In the genomic region with DNA sequence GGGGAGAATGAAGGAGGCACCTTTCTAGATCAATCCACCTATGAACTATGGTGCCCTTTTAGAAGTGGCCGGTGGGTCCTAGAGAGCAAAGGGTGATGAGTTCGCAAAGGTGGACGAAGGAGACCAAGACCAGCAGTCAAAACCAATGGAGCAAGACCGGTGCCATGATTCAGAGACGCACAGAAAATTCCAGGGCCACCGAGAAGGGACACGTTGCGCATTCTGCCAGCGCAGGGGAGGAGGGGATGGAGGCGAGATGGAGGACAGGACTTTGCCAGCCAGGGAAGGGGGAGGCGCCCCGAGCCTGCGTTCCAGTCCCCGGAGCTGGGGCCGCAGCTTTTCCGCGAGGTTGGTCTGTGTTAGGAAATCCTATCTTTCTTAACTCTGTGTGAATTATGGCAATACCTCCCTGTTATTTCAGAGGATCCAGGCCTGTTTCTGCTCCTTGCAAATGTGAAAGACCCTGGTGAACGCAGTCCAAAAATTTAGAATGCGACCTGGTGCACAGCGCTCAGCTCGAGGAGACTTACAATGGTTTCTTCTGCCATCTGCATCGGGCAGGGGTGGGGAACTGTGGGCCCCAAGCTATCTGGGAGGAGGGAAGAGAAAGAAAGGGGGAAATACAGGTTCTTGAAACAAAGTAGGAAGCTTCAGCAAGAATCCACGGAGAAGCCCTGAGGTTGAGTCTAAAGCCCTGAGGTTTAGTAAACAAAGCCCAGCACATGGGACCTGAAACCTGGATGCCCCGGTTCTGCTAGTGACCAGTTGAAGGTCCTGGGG, we compare ENCODE assay signal across 8 cellular contexts.
DNase-seq lines count a peak whose midpoint lies in the region; ATAC-seq lines count a peak whose summit lies in the region.

No MANE protein-coding gene starts in this region.

- no peaks in the 10 kb centered on the region for H3K9me3 ChIP-seq in muscle layer of duodenum (ENCODE audit: control insufficient read depth in 1 of 2, low read length in 2 of 2)

- no peaks in the 10 kb centered on the region for H3K36me3 Mint-ChIP-seq in stimulated activated naive CD8-positive, alpha-beta T cell treated with anti-CD3 and anti-CD28 coated beads, Interleukin-15, Interleukin-2, amounts not matched to agents 100 ng/mL and 50 ng/mL, for 24 hours (ENCODE audit: low read depth)
- no peaks in the 10 kb centered on the region for H3K36me3 Mint-ChIP-seq in dendritic cell treated with granulocyte-macrophage colony-stimulating factor and Interleukin-4, amounts not matched to agents 40 ng/mL and 50 ng/mL, for 4 days (ENCODE audit: low read depth)

- H3K27me3 Mint-ChIP-seq in stimulated activated naive CD8-positive, alpha-beta T cell treated with anti-CD3 and anti-CD28 coated beads, Interleukin-15, Interleukin-2, amounts not matched to agents 100 ng/mL and 50 ng/mL, for 24 hours: peaks cover 3% of the 10 kb centered on the region
- H3K27me3 Mint-ChIP-seq in dendritic cell treated with granulocyte-macrophage colony-stimulating factor and Interleukin-4, amounts not matched to agents 40 ng/mL and 50 ng/mL, for 4 days: no peaks in the 10 kb centered on the region

- H3K4me1 Mint-ChIP-seq in stimulated activated naive CD8-positive, alpha-beta T cell treated with anti-CD3 and anti-CD28 coated beads, Interleukin-15, Interleukin-2, amounts not matched to agents 100 ng/mL and 50 ng/mL, for 24 hours (ENCODE audit: low read depth): peaks cover 62% of the 10 kb centered on the region
- H3K4me1 Mint-ChIP-seq in dendritic cell treated with granulocyte-macrophage colony-stimulating factor and Interleukin-4, amounts not matched to agents 40 ng/mL and 50 ng/mL, for 4 days (ENCODE audit: low read depth): peaks cover 89% of the 10 kb centered on the region

- no peak for ATAC-seq in stimulated activated naive CD8-positive, alpha-beta T cell treated with anti-CD3 and anti-CD28 coated beads, Interleukin-15, Interleukin-2, amounts not matched to agents 100 U/mL and 50 U/mL, for 24 hours
- ATAC-seq in GM18498 (IDR thresholded peaks at IDR 0.05; ENCODE audit: unreplicated experiment) (no peak), HG03045 (IDR thresholded peaks at IDR 0.05; ENCODE audit: unreplicated experiment) (no peak)

- H3K27me3 ChIP-seq in muscle layer of duodenum (ENCODE audit: low read depth, low read length): no peaks in the 10 kb centered on the region

- peak overlapping the region; percentile 59 to 62 for H3K4me3 ChIP-seq in muscle layer of duodenum (ENCODE audit: low read depth in 1 of 2, low read length in 2 of 2)

- peak overlapping the region; percentile 19 for H3K27ac ChIP-seq in muscle layer of duodenum (ENCODE audit: low read length)

- no peaks in the 10 kb centered on the region for H3K9me3 Mint-ChIP-seq in stimulated activated naive CD8-positive, alpha-beta T cell treated with anti-CD3 and anti-CD28 coated beads, Interleukin-15, Interleukin-2, amounts not matched to agents 100 ng/mL and 50 ng/mL, for 24 hours
- H3K9me3 Mint-ChIP-seq in dendritic cell treated with granulocyte-macrophage colony-stimulating factor and Interleukin-4, amounts not matched to agents 40 ng/mL and 50 ng/mL, for 4 days: no peaks in the 10 kb centered on the region

- no peaks in the 10 kb centered on the region for H3K36me3 ChIP-seq in muscle layer of duodenum (ENCODE audit: control insufficient read depth in 1 of 2, insufficient read depth in 2 of 2, low read length in 2 of 2)

- peak overlapping the region; percentile 81 for H3K4me3 Mint-ChIP-seq in stimulated activated naive CD8-positive, alpha-beta T cell treated with anti-CD3 and anti-CD28 coated beads, Interleukin-15, Interleukin-2, amounts not matched to agents 100 ng/mL and 50 ng/mL, for 24 hours
- peak overlapping the region; percentile 54 for H3K4me3 Mint-ChIP-seq in dendritic cell treated with granulocyte-macrophage colony-stimulating factor and Interleukin-4, amounts not matched to agents 40 ng/mL and 50 ng/mL, for 4 days

- H3K4me1 ChIP-seq in muscle layer of duodenum (ENCODE audit: control insufficient read depth in 1 of 2, insufficient read depth in 2 of 2, low read length in 2 of 2): peaks cover 7 to 46% of the 10 kb centered on the region in 2 donors

- intact Hi-C loops in dendritic cell treated with granulocyte-macrophage colony-stimulating factor and Interleukin-4, amounts not matched to agents 40 ng/mL and 50 ng/mL, for 4 days (cut with micrococcal nuclease): loop anchor here (2.0 to 5.0 kb wide), 2 partner anchors 225 to 278 kb away; no protein-coding TSS in a partner anchor

- H3K27ac Mint-ChIP-seq in stimulated activated naive CD8-positive, alpha-beta T cell treated with anti-CD3 and anti-CD28 coated beads, Interleukin-15, Interleukin-2, amounts not matched to agents 100 ng/mL and 50 ng/mL, for 24 hours: peak overlapping the region; percentile 91
- H3K27ac Mint-ChIP-seq in dendritic cell treated with granulocyte-macrophage colony-stimulating factor and Interleukin-4, amounts not matched to agents 40 ng/mL and 50 ng/mL, for 4 days: peak overlapping the region; percentile 73

- no peak for DNase-seq in stimulated activated naive CD8-positive, alpha-beta T cell treated with anti-CD3 and anti-CD28 coated beads, Interleukin-15, Interleukin-2, amounts not matched to agents 100 U/mL and 50 U/mL, for 24 hours
- no peak for DNase-seq in hippocampal formation (lab: John Stamatoyannopoulos, UW)
- no peak for DNase-seq in kidney glomerular epithelial cell (lab: John Stamatoyannopoulos, UW)
